1 cellular context compared by ENCODE assay signal in genomic region chr1:151309851-151310323, GRCh38.
TF ChIP-seq lines count a peak whose summit lies in the region.

No MANE protein-coding gene starts in this region.

TF ChIP-seq in K562, 482 proteins besides CTCF, POLR2A, EP300 and RAD21:
- TF ChIP-seq ZZZ3 (IDR thresholded peaks at IDR 0.05), result no peak
- TF ChIP-seq NFIC (IDR thresholded peaks at IDR 0.05), result peak; percentile 47; the same call in 1 of the 2 replicates
